Comparison of ENCODE assay signal across 17 cellular contexts in genomic region chr15:90211009-90211408, GRCh38. TPM values are rescaled to one million over a fixed set of nuclear protein-coding genes. Genes with fewer than 3 reads are reported as not detected.
DNase-seq lines count a peak whose midpoint lies in the region; ATAC-seq, FAIRE-seq and TF ChIP-seq lines count a peak whose summit lies in the region.
"Had no signal": no experiment of that assay in that cellular context is flagged by ENCODE, and none has a peak within 500 bp of the region (broad histone marks: within the 10 kb centered on the region; RNA-seq: fewer than 3 reads in every experiment).

No MANE protein-coding gene starts in this region.

- no TSS peak for BruUV-seq in endothelial cell of umbilical vein (replicated peaks; lab: Mats Ljungman, UMichigan)

- H3K9me3 ChIP-seq in right cardiac atrium (ENCODE audit: control insufficient read depth, low read length) (no peaks in the 10 kb centered on the region), endothelial cell of umbilical vein (replicated peaks; ENCODE audit: control insufficient read depth, insufficient read depth, low read length) (no peaks in the 10 kb centered on the region), osteoblast (ENCODE audit: low read depth, low read length) (no peaks in the 10 kb centered on the region)
- H3K9me3 ChIP-seq: testis had no signal

- H4K20me1 ChIP-seq in endothelial cell of umbilical vein (replicated peaks; ENCODE audit: control insufficient read depth, extremely low read depth, insufficient read depth, low read length) (no peaks in the 10 kb centered on the region), osteoblast (ENCODE audit: insufficient read depth, low read length) (no peaks in the 10 kb centered on the region)

- H3K36me3 Mint-ChIP-seq in activated CD4-positive, alpha-beta T cell treated with anti-CD3 and anti-CD28 coated beads, Interleukin-2, amount 10 ng/mL, durations not matched to agents 7 days and 5 days (ENCODE audit: low read depth): peaks cover 3% of the 10 kb centered on the region

- H3K4me3 Mint-ChIP-seq in activated CD4-positive, alpha-beta T cell treated with anti-CD3 and anti-CD28 coated beads, Interleukin-2, amount 10 ng/mL, durations not matched to agents 7 days and 5 days: no peak overlapping the region
- H3K4me3 Mint-ChIP-seq: central memory CD8-positive, alpha-beta T cell had no signal

- H3K36me3 ChIP-seq in endothelial cell of umbilical vein (ENCODE audit: control insufficient read depth in 2 of 2, extremely low read depth in 1 of 2, insufficient read depth in 2 of 2, low read length in 2 of 2): no peaks in the 10 kb centered on the region
- H3K36me3 ChIP-seq in osteoblast (ENCODE audit: insufficient read depth, low read length): no peaks in the 10 kb centered on the region

- peak; percentile 2 to 15 for ATAC-seq in right cardiac atrium
- no peak for ATAC-seq in Right ventricle myocardium inferior

- no peak overlapping the region for H3K4me3 ChIP-seq in right cardiac atrium (ENCODE audit: low read length)
- no peak overlapping the region for H3K4me3 ChIP-seq in endothelial cell of umbilical vein (replicated peaks in 1 of 3; ENCODE audit: insufficient read depth in 1 of 3, low read depth in 1 of 3, low read length in 3 of 3)
- H3K4me3 ChIP-seq in osteoblast (ENCODE audit: insufficient read depth, low read length): no peak overlapping the region
- H3K4me3 ChIP-seq: testis had no signal

- H3K79me2 ChIP-seq in endothelial cell of umbilical vein (ENCODE audit: control insufficient read depth, insufficient read depth, low read length) (no peaks in the 10 kb centered on the region), osteoblast (ENCODE audit: insufficient read depth, low read length) (no peaks in the 10 kb centered on the region)

- H3K27ac ChIP-seq in right cardiac atrium (ENCODE audit: low read length): no peak overlapping the region
- H3K27ac ChIP-seq in endothelial cell of umbilical vein (ENCODE audit: insufficient read depth, low read depth, low read length): no peak overlapping the region
- no peak overlapping the region for H3K27ac ChIP-seq in osteoblast (ENCODE audit: low read depth, low read length)
- H3K27ac ChIP-seq: KMS-11, testis had no signal

- no peak overlapping the region for H3K27ac Mint-ChIP-seq in activated CD4-positive, alpha-beta T cell treated with anti-CD3 and anti-CD28 coated beads, Interleukin-2, amount 10 ng/mL, durations not matched to agents 7 days and 5 days

- no peak overlapping the region for H3K9ac ChIP-seq in endothelial cell of umbilical vein (replicated peaks; ENCODE audit: extremely low read depth, insufficient read depth, low read length)
- H3K9ac ChIP-seq: KMS-11 had no signal

- TF ChIP-seq CTCF in endothelial cell of umbilical vein (IDR thresholded peaks at IDR 0.05; ENCODE audit: extremely low read depth in 1 of 2, insufficient read depth in 1 of 2, low read depth in 1 of 2, low read length in 2 of 2): no peak
- TF ChIP-seq CTCF in osteoblast (IDR thresholded peaks at IDR 0.05; ENCODE audit: extremely low read depth, low read depth, low read length): no peak

- H3K27me3 Mint-ChIP-seq in activated CD4-positive, alpha-beta T cell treated with anti-CD3 and anti-CD28 coated beads, Interleukin-2, amount 10 ng/mL, durations not matched to agents 7 days and 5 days: no peaks in the 10 kb centered on the region
- H3K27me3 Mint-ChIP-seq: central memory CD8-positive, alpha-beta T cell had no signal

- DNase-seq in right cardiac atrium: peak in 1 of 3 donors; percentile 19
- no peak for DNase-seq in Right ventricle myocardium inferior (ENCODE audit: missing footprints)
- DNase-seq in endothelial cell of umbilical vein (ENCODE audit: low read depth, low spot score): no peak
- DNase-seq in osteoblast (ENCODE audit: insufficient read length, low spot score, missing footprints): peak; percentile 52
- DNase-seq in G401 (ENCODE audit: low spot score): no peak
- no peak for DNase-seq in globus pallidus (ENCODE audit: low spot score)
- no peak for DNase-seq in activated CD4-positive, alpha-beta T cell treated with anti-CD3 and anti-CD28 coated beads, Interleukin-2, amount 10 ng/mL, durations not matched to agents 7 days and 5 days
- no peak for DNase-seq in NCI-H2227 treated with DMSO at 0.1 percent for 48 hours (lab: John Stamatoyannopoulos, UW)
- DNase-seq: activated gamma-delta T cell; kidney glomerular epithelial cell; NCI-H2081 treated with DMSO at 0.1 percent for 48 hours; occipital lobe; stimulated activated CD4-positive, alpha-beta T cell treated with anti-CD3 and anti-CD28 coated beads, Interleukin-4, amount 100 ng/mL, for 4 hours; testis had no signal

- WGBS in right cardiac atrium: 85% methylated on average over 9 of the region's 9 CpGs

- CTCF ChIA-PET in endothelial cell of umbilical vein (lab: Charles Lee): interaction anchor here (1.5 kb wide), 1 partner anchor 10 kb away, joined by 5 read pairs; the partner anchor contains the start of gene SEMA4B
- CTCF ChIA-PET in activated CD4-positive, alpha-beta T cell treated with anti-CD3 and anti-CD28 coated beads, Interleukin-2, amount 10 ng/mL, durations not matched to agents 7 days and 5 days (lab: Charles Lee): no interaction called here

- POLR2A ChIA-PET in endothelial cell of umbilical vein (lab: Charles Lee): interaction anchor here (0.7 kb wide), 1 partner anchor 720 kb away, joined by 3 read pairs; no protein-coding TSS in a partner anchor
- POLR2A ChIA-PET in activated CD4-positive, alpha-beta T cell treated with anti-CD3 and anti-CD28 coated beads, Interleukin-2, amount 10 ng/mL, durations not matched to agents 7 days and 5 days (lab: Charles Lee): no interaction called here

- H3K4me2 ChIP-seq in endothelial cell of umbilical vein (ENCODE audit: insufficient read depth, low read length) (no peak overlapping the region), osteoblast (ENCODE audit: insufficient read depth, low read length) (no peak overlapping the region)
- H3K4me2 ChIP-seq: KMS-11 had no signal

- dilution Hi-C loops in endothelial cell of umbilical vein (cut with MboI; ENCODE audit: extremely low pct_ligation_motif_present, low sequenced_read_pairs): loop anchor here (10.0 kb wide), 1 partner anchor 66 kb away; no protein-coding TSS in a partner anchor

- H3K9me1 ChIP-seq in endothelial cell of umbilical vein (replicated peaks; ENCODE audit: control insufficient read depth, extremely low read depth, insufficient read depth, low read length): no peaks in the 10 kb centered on the region

- intact Hi-C loops in right cardiac atrium (cut with DNase I) (no loop called here), Right ventricle myocardium inferior (cut with DNase I) (no loop called here), endothelial cell of umbilical vein (cut with micrococcal nuclease) (loop anchor here (1.0 to 10.0 kb wide), 2 partner anchors 8 to 316 kb away; partner anchors contain the start of gene AP3S2)

- peaks cover 29% of the 10 kb centered on the region for H3K4me1 Mint-ChIP-seq in activated CD4-positive, alpha-beta T cell treated with anti-CD3 and anti-CD28 coated beads, Interleukin-2, amount 10 ng/mL, durations not matched to agents 7 days and 5 days

- TF ChIP-seq POLR2A in endothelial cell of umbilical vein (IDR thresholded peaks at IDR 0.05; ENCODE audit: low read depth, low read length): no peak

- H3K4me1 ChIP-seq in right cardiac atrium (ENCODE audit: control insufficient read depth, insufficient read depth, low read length) (peaks cover 5% of the 10 kb centered on the region), endothelial cell of umbilical vein (ENCODE audit: control insufficient read depth, extremely low read depth, insufficient read depth, low read length) (peaks cover 12% of the 10 kb centered on the region), osteoblast (ENCODE audit: insufficient read depth, low read length) (peaks cover 9% of the 10 kb centered on the region)

- FAIRE-seq in endothelial cell of umbilical vein (lab: Jason Lieb, UNC): peak; percentile 4
- FAIRE-seq: GM12892 had no signal

- no peaks in the 10 kb centered on the region for H3K27me3 ChIP-seq in right cardiac atrium (ENCODE audit: control insufficient read depth, insufficient read depth)
- H3K27me3 ChIP-seq in endothelial cell of umbilical vein (ENCODE audit: control insufficient read depth in 2 of 2, insufficient read depth in 2 of 2, low read length in 2 of 2): no peaks in the 10 kb centered on the region
- no peaks in the 10 kb centered on the region for H3K27me3 ChIP-seq in osteoblast (ENCODE audit: insufficient read depth, low read length)
- H3K27me3 ChIP-seq: testis had no signal

- in situ Hi-C loops in G401 (cut with HindIII; ENCODE audit: low sequenced_read_pairs): loop anchor here (10.0 kb wide), 1 partner anchor 66 kb away; no protein-coding TSS in a partner anchor

- no peak overlapping the region for H2AFZ ChIP-seq in endothelial cell of umbilical vein (ENCODE audit: low read depth, low read length)
- peak overlapping the region; percentile 59 for H2AFZ ChIP-seq in osteoblast (ENCODE audit: low read length)

- H3K9me3 Mint-ChIP-seq in activated CD4-positive, alpha-beta T cell treated with anti-CD3 and anti-CD28 coated beads, Interleukin-2, amount 10 ng/mL, durations not matched to agents 7 days and 5 days: no peaks in the 10 kb centered on the region
- H3K9me3 Mint-ChIP-seq: central memory CD8-positive, alpha-beta T cell had no signal

RNA-seq across cellular contexts. Expression of gene SEMA4B, which starts 9.9 kb away (rescaled TPM):
- total RNA-seq in right cardiac atrium (10 to 100 TPM; 32.6 to 39.6 (median 33.5) TPM), Right ventricle myocardium inferior (27.7 TPM), endothelial cell of umbilical vein (7.1 and 7.8 TPM in 2 replicates), osteoblast (8.7 and 15.9 TPM in 2 replicates)
- polyA plus RNA-seq in right cardiac atrium (16.4 TPM), endothelial cell of umbilical vein (6.1 and 7.5 TPM in 2 replicates)
- 4.0 and 4.6 TPM in 2 replicates for polyA plus RNA-seq in endothelial cell of umbilical vein (2011; cell fraction: cytosol; rRNA removed)
- 5.5 and 6.2 TPM in 2 replicates for polyA plus RNA-seq in endothelial cell of umbilical vein (2011; cell fraction: nucleus; rRNA removed)
- 12.0 and 13.0 TPM in 2 replicates for polyA plus RNA-seq in endothelial cell of umbilical vein (2012)
- polyA minus RNA-seq in endothelial cell of umbilical vein: 6.9 and 13.6 TPM in 2 replicates
- 23.8 TPM for polyA minus RNA-seq in endothelial cell of umbilical vein (2011; cell fraction: cytosol; rRNA and poly(A)+ RNA removed)
- 6.3 and 9.6 TPM in 2 replicates for polyA minus RNA-seq in endothelial cell of umbilical vein (2011; cell fraction: nucleus; rRNA and poly(A)+ RNA removed)
- 7.1 and 25.4 TPM in 2 replicates for total RNA-seq in G401 (2014; rRNA removed; shearing (Covaris generic))
- 10 to 100 TPM; 23.4 to 26.7 TPM for total RNA-seq in activated CD4-positive, alpha-beta T cell treated with anti-CD3 and anti-CD28 coated beads, Interleukin-2, amount 10 ng/mL, durations not matched to agents 7 days and 5 days

RNA-seq across cellular contexts. Expression of gene CIB1, which starts 22.7 kb away (rescaled TPM):
- total RNA-seq in right cardiac atrium (10 to 100 TPM; 69.5 to 70.7 (median 70.1) TPM), Right ventricle myocardium inferior (73.2 TPM), endothelial cell of umbilical vein (58.3 and 61.0 TPM in 2 replicates), osteoblast (21.4 and 23.0 TPM in 2 replicates)
- polyA plus RNA-seq in right cardiac atrium (95.8 TPM), endothelial cell of umbilical vein (105 and 137 TPM in 2 replicates)
- polyA plus RNA-seq in endothelial cell of umbilical vein (2011; cell fraction: cytosol; rRNA removed): 88.7 and 98.1 TPM in 2 replicates
- 52.8 and 62.9 TPM in 2 replicates for polyA plus RNA-seq in endothelial cell of umbilical vein (2011; cell fraction: nucleus; rRNA removed)
- polyA plus RNA-seq in endothelial cell of umbilical vein (2012): 75.2 and 82.5 TPM in 2 replicates
- polyA minus RNA-seq in endothelial cell of umbilical vein: 33.8 and 37.8 TPM in 2 replicates
- polyA minus RNA-seq in endothelial cell of umbilical vein (2011; cell fraction: cytosol; rRNA and poly(A)+ RNA removed): 31.9 TPM
- polyA minus RNA-seq in endothelial cell of umbilical vein (2011; cell fraction: nucleus; rRNA and poly(A)+ RNA removed): 8.5 and 8.9 TPM in 2 replicates
- 82.0 and 83.7 TPM in 2 replicates for total RNA-seq in G401 (2014; rRNA removed; shearing (Covaris generic))
- total RNA-seq in activated CD4-positive, alpha-beta T cell treated with anti-CD3 and anti-CD28 coated beads, Interleukin-2, amount 10 ng/mL, durations not matched to agents 7 days and 5 days: 10 to 100 TPM; 75.4 to 83.5 TPM

RNA-seq across cellular contexts. Expression of gene GDPGP1, which starts 23.0 kb away (rescaled TPM):
- 10 to 100 TPM; 10.6 to 20.5 (median 15.6) TPM for total RNA-seq in right cardiac atrium
- 6.5 TPM for polyA plus RNA-seq in right cardiac atrium
- 9.8 TPM for total RNA-seq in Right ventricle myocardium inferior
- total RNA-seq in endothelial cell of umbilical vein: 4.4 and 7.2 TPM in 2 replicates
- polyA plus RNA-seq in endothelial cell of umbilical vein: 4.8 and 6.0 TPM in 2 replicates
- polyA plus RNA-seq in endothelial cell of umbilical vein (2011; cell fraction: cytosol; rRNA removed): 2.9 and 3.6 TPM in 2 replicates
- polyA plus RNA-seq in endothelial cell of umbilical vein (2011; cell fraction: nucleus; rRNA removed): 2.9 and 3.8 TPM in 2 replicates
- polyA plus RNA-seq in endothelial cell of umbilical vein (2012): 2.1 and 2.2 TPM in 2 replicates
- 10.7 and 14.9 TPM in 2 replicates for polyA minus RNA-seq in endothelial cell of umbilical vein
- polyA minus RNA-seq in endothelial cell of umbilical vein (2011; cell fraction: cytosol; rRNA and poly(A)+ RNA removed): 7.3 TPM
- 2.1 and 5.1 TPM in 2 replicates for polyA minus RNA-seq in endothelial cell of umbilical vein (2011; cell fraction: nucleus; rRNA and poly(A)+ RNA removed)
- 8.0 and 9.7 TPM in 2 replicates for total RNA-seq in osteoblast
- total RNA-seq in G401 (2014; rRNA removed; shearing (Covaris generic)): 3.4 and 4.2 TPM in 2 replicates
- total RNA-seq in activated CD4-positive, alpha-beta T cell treated with anti-CD3 and anti-CD28 coated beads, Interleukin-2, amount 10 ng/mL, durations not matched to agents 7 days and 5 days: 1 to 10 TPM; 9.8 to 10.0 TPM

RNA-seq across cellular contexts. Expression of gene TTLL13, which starts 38.3 kb away (rescaled TPM):
- total RNA-seq in right cardiac atrium: under 1 TPM in 2 of 4 donors, not detected in 2; 0.24 to 0.54 TPM
- 0.72 TPM for polyA plus RNA-seq in right cardiac atrium
- not detected for total RNA-seq in Right ventricle myocardium inferior
- total RNA-seq in endothelial cell of umbilical vein: not detected in 2 replicates
- 0.04 and 0.05 TPM in 2 replicates for polyA plus RNA-seq in endothelial cell of umbilical vein
- polyA plus RNA-seq in endothelial cell of umbilical vein (2011; cell fraction: cytosol; rRNA removed): 0.03 and 0.04 TPM in 2 replicates
- 0.16 and 0.31 TPM in 2 replicates for polyA plus RNA-seq in endothelial cell of umbilical vein (2011; cell fraction: nucleus; rRNA removed)
- 1.5 TPM in 1 of 2 replicates, not detected in the other for polyA plus RNA-seq in endothelial cell of umbilical vein (2012)
- polyA minus RNA-seq in endothelial cell of umbilical vein: not detected in 2 replicates
- polyA minus RNA-seq in endothelial cell of umbilical vein (2011; cell fraction: cytosol; rRNA and poly(A)+ RNA removed): not detected
- 0.19 TPM in 1 of 2 replicates, not detected in the other for polyA minus RNA-seq in endothelial cell of umbilical vein (2011; cell fraction: nucleus; rRNA and poly(A)+ RNA removed)
- total RNA-seq in osteoblast: under 0.01 TPM in 2 replicates
- total RNA-seq in G401 (2014; rRNA removed; shearing (Covaris generic)): not detected in 2 replicates
- under 1 TPM; 0.45 to 0.87 TPM for total RNA-seq in activated CD4-positive, alpha-beta T cell treated with anti-CD3 and anti-CD28 coated beads, Interleukin-2, amount 10 ng/mL, durations not matched to agents 7 days and 5 days

RNA-seq across cellular contexts. Expression of gene NGRN, which starts 54.5 kb away (rescaled TPM):
- total RNA-seq in right cardiac atrium: 100 to 1,000 TPM; 135 to 159 (median 154) TPM
- 163 TPM for polyA plus RNA-seq in right cardiac atrium
- total RNA-seq in Right ventricle myocardium inferior: 122 TPM
- total RNA-seq in endothelial cell of umbilical vein: 56.5 and 60.7 TPM in 2 replicates
- 25.7 and 28.9 TPM in 2 replicates for polyA plus RNA-seq in endothelial cell of umbilical vein
- polyA plus RNA-seq in endothelial cell of umbilical vein (2011; cell fraction: cytosol; rRNA removed): 37.4 and 38.4 TPM in 2 replicates
- polyA plus RNA-seq in endothelial cell of umbilical vein (2011; cell fraction: nucleus; rRNA removed): 19.0 and 25.1 TPM in 2 replicates
- polyA plus RNA-seq in endothelial cell of umbilical vein (2012): 41.9 and 52.3 TPM in 2 replicates
- polyA minus RNA-seq in endothelial cell of umbilical vein: 29.1 and 34.3 TPM in 2 replicates
- 22.3 TPM for polyA minus RNA-seq in endothelial cell of umbilical vein (2011; cell fraction: cytosol; rRNA and poly(A)+ RNA removed)
- polyA minus RNA-seq in endothelial cell of umbilical vein (2011; cell fraction: nucleus; rRNA and poly(A)+ RNA removed): 10.8 and 13.3 TPM in 2 replicates
- 56.0 and 68.4 TPM in 2 replicates for total RNA-seq in osteoblast
- total RNA-seq in G401 (2014; rRNA removed; shearing (Covaris generic)): 105 and 114 TPM in 2 replicates
- total RNA-seq in activated CD4-positive, alpha-beta T cell treated with anti-CD3 and anti-CD28 coated beads, Interleukin-2, amount 10 ng/mL, durations not matched to agents 7 days and 5 days: 10 to 100 TPM; 28.5 to 30.0 TPM
